Comparison of ENCODE assay signal across 32 cellular contexts in the genomic region with DNA sequence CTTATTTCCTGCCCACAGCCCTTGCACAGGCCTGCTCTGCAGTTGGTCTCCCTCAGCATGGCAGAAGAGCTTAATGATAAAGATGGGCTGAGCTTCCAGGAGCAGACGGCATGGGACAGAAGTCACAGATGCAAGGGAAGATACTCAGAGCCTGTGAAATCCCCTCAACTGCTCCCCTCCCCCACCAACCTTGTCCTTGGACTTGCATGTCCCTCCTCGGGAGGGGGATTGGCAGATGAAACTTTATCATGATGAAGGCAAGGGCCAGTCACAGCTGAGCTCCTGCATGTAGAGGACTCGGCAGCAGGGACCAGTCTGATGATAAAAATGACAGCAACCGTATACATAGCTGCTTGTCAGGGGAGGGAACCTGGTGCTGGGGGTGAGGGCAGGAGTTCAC. TPM values are rescaled to one million over a fixed set of nuclear protein-coding genes. Genes with fewer than 3 reads are reported as not detected.
DNase-seq lines count a peak whose midpoint lies in the region; ATAC-seq, FAIRE-seq and TF ChIP-seq lines count a peak whose summit lies in the region.
"Had no signal": no experiment of that assay in that cellular context is flagged by ENCODE, and none has a peak within 500 bp of the region (broad histone marks: within the 10 kb centered on the region; RNA-seq: fewer than 3 reads in every experiment).

No MANE protein-coding gene starts in this region.

- no peaks in the 10 kb centered on the region for H3K36me3 Mint-ChIP-seq in brain
- H3K36me3 Mint-ChIP-seq: CD4-positive, alpha-beta memory T cell had no signal

- H3K4me1 ChIP-seq in pancreas, result no peaks in the 10 kb centered on the region

- H3K9me3 Mint-ChIP-seq in brain, result peaks cover 0 to 3% (median 2%) of the 10 kb centered on the region in 5 experiments

- H3K9me3 ChIP-seq in pancreas, result no peaks in the 10 kb centered on the region
- H3K9me3 ChIP-seq: BLaER1 treated with 17β-estradiol and CSF1 and Interleukin-3, amounts not matched to agents 10 nM and 100 nM; SJCRH30 had no signal

- H3K4me1 Mint-ChIP-seq in brain, result peaks cover 29% of the 10 kb centered on the region

- no peaks in the 10 kb centered on the region for H3K27me3 ChIP-seq in H7 (ENCODE audit: control insufficient read depth, insufficient read depth, low read length)
- no peaks in the 10 kb centered on the region for H3K27me3 ChIP-seq in pancreas
- H3K27me3 ChIP-seq: BLaER1 treated with 17β-estradiol and CSF1 and Interleukin-3, amounts not matched to agents 10 nM and 100 nM; SJCRH30 had no signal

- no peak for ATAC-seq in sciatic nerve
- no peak for ATAC-seq in pancreas
- ATAC-seq in HG02870 (IDR thresholded peaks at IDR 0.05; ENCODE audit: unreplicated experiment), result no peak
- ATAC-seq: HepG2, K562, Right ventricle myocardium inferior had no signal

- H3K27ac ChIP-seq in pancreas, result no peak overlapping the region
- H3K27ac ChIP-seq: BLaER1 treated with 17β-estradiol and CSF1 and Interleukin-3, amounts not matched to agents 10 nM and 100 nM; PC-9; SJCRH30 had no signal

- intact Hi-C loops in sciatic nerve (cut with DNase I), result loop anchor here (5.0 kb wide), 1 partner anchor 115 kb away; no protein-coding TSS in a partner anchor
- intact Hi-C loops in pancreas (cut with DNase I), result loop anchor here in 2 of 3 donors (2.0 to 5.0 kb wide), 2 partner anchors 115 to 116 kb away; no protein-coding TSS in a partner anchor

- 50 to 62% methylated on average over 4 of the region's 4 CpGs for WGBS in pancreas, 2 donors

- H3K36me3 ChIP-seq in H7 (replicated peaks; ENCODE audit: control insufficient read depth, insufficient read depth, low read length) (no peaks in the 10 kb centered on the region), pancreas (no peaks in the 10 kb centered on the region)
- H3K36me3 ChIP-seq: BLaER1 treated with 17β-estradiol and CSF1 and Interleukin-3, amounts not matched to agents 10 nM and 100 nM; SJCRH30 had no signal

- peak overlapping the region in 4 of 5 experiments; percentile 6 to 91 (median 50) for H3K27ac Mint-ChIP-seq in brain

- TF ChIP-seq CTCF in brain (conservative IDR thresholded peaks at IDR 0.05), result no peak
- TF ChIP-seq CTCF in pancreas (IDR thresholded peaks at IDR 0.05), result no peak

- H3K27me3 Mint-ChIP-seq in brain, result peaks cover 10% of the 10 kb centered on the region

- H3K4me3 Mint-ChIP-seq in brain, result no peak overlapping the region
- H3K4me3 Mint-ChIP-seq: CD4-positive, alpha-beta memory T cell had no signal

- no peak for FAIRE-seq in pancreas (lab: Jason Lieb, UNC)
- FAIRE-seq: A204.1, GM12891, GM19239, H54, HepG2, K562 had no signal

- H3K4me3 ChIP-seq in H7 (ENCODE audit: insufficient read depth, low read depth, low read length) (no peak overlapping the region), pancreas (no peak overlapping the region)
- H3K4me3 ChIP-seq: BLaER1 treated with 17β-estradiol and CSF1 and Interleukin-3, amounts not matched to agents 10 nM and 100 nM; K562; PC-9; SJCRH30 had no signal

- DNase-seq in H7 (peak; percentile 14), NCI-H82 treated with DMSO at 0.1 percent for 48 hours (lab: John Stamatoyannopoulos, UW; ENCODE audit: unreplicated experiment) (peak; percentile 75), sciatic nerve (ENCODE audit: low spot score) (peak; percentile 36), pancreas (no peak)
- no peak for DNase-seq in activated naive CD4-positive, alpha-beta T cell treated with Interleukin-2 at 50 U/mL for 16 hours
- DNase-seq: CD4-positive, alpha-beta memory T cell; COR-L47; DMS79 treated with DMSO at 0.1 percent for 48 hours; GF-D8; Kasumi-1; NCI-H1092 treated with DMSO at 0.1 percent for 48 hours; NCI-H1436; NCI-H187; NCI-H2171 treated with DMSO at 0.1 percent for 48 hours; NCI-H345; NCI-H510A treated with DMSO at 0.1 percent for 48 hours; PC-9; SJCRH30 had no signal

RNA-seq across cellular contexts. Expression of a gene that starts 6.8 kb away (rescaled TPM):
- not detected in 2 replicates for total RNA-seq in H7 (2014; rRNA removed; shearing (Covaris generic))
- polyA plus RNA-seq in brain (ENCODE audit: insufficient read depth, low read depth, low replicate concordance) (1.7 TPM), pancreas (not detected)
- total RNA-seq in sciatic nerve (not detected), pancreas (not detected)
- total RNA-seq: CD4-positive, alpha-beta memory T cell; HT1080; K562; M059J; PC-9; Right ventricle myocardium inferior; RPMI7951; SJCRH30 had no signal
- polyA plus RNA-seq: AG04450; CD4-positive, alpha-beta memory T cell; K562 had no signal

RNA-seq across cellular contexts. Expression of a gene that starts 37.7 kb away (rescaled TPM):
- not detected in 2 replicates for total RNA-seq in H7 (2014; rRNA removed; shearing (Covaris generic))
- 2.0 TPM for polyA plus RNA-seq in brain (ENCODE audit: insufficient read depth, low read depth, low replicate concordance)
- total RNA-seq in sciatic nerve, result not detected
- total RNA-seq in pancreas, result not detected
- polyA plus RNA-seq in pancreas, result not detected
- total RNA-seq: CD4-positive, alpha-beta memory T cell; HepG2; HT1080; K562; M059J; PC-9; Right ventricle myocardium inferior; RPMI7951; SJCRH30 had no signal
- polyA plus RNA-seq: AG04450; CD4-positive, alpha-beta memory T cell; HepG2; K562 had no signal

Comparison
In these comparisons a context has a peak if more than half of its experiments do, and no peak if none do; other contexts are left out.
1. DNase-seq: peak in H7 (single experiment), NCI-H82 treated with DMSO at 0.1 percent for 48 hours (single experiment) and sciatic nerve (single experiment); none in pancreas (0 of 6) and activated naive CD4-positive, alpha-beta T cell treated with Interleukin-2 at 50 U/mL for 16 hours (single experiment).